ENCODE assay signal across 17 cellular contexts in the genomic region with DNA sequence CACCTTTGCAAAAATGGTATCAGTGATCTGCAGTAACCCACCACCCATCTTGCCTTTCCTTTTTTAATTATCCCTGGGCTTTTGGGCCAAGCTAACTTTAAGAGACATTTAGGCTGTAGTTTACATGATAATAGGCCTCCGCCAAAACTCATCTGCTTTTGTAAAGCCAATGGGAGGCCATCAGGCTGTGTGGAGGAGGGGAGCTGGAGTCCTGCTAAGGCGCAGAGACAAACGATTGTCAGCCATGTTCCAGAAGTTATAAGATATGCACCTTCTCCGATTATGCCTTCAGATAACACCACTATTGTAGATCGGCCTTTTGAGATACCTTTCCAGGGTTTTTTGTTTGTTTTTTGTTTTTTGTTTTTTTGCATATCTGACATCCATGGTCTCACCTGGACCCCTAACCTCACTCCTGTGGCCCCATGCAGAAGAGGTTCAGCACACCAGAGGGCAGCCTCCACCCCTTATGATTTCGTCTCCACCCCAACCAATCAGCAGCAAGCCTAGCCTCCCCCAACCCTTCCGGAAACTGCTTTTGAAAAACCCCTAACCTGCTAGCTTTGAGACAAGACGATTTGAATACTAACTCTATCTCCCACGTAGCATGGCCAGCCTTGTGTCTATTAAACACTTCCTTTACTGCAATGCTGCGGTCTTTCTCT.
DNase-seq lines count a peak whose midpoint lies in the region; ATAC-seq and TF ChIP-seq lines count a peak whose summit lies in the region.
"Had no signal": no experiment of that assay in that cellular context is flagged by ENCODE, and none has a peak within 500 bp of the region (broad histone marks: within the 10 kb centered on the region; RNA-seq: fewer than 3 reads in every experiment).

No MANE protein-coding gene starts in this region.

- dilution Hi-C loops in mammary epithelial cell (cut with HindIII; ENCODE audit: low sequenced_read_pairs), result no loop called here

- H3K27ac ChIP-seq in HUES6 (ENCODE audit: low read depth, low read length), result peak overlapping the region; percentile 82
- peak overlapping the region; percentile 9 for H3K27ac ChIP-seq in iPS-18a (ENCODE audit: low read length)
- H3K27ac ChIP-seq in mammary epithelial cell (ENCODE audit: insufficient read depth, low read depth, low read length), result no peak overlapping the region
- H3K27ac ChIP-seq: BLaER1 had no signal

- peak overlapping the region; percentile 37 for H3K4me3 ChIP-seq in HUES6 (ENCODE audit: low read depth, low read length)
- H3K4me3 ChIP-seq in iPS-18a (ENCODE audit: low read length), result peak overlapping the region; percentile 11
- no peak overlapping the region for H3K4me3 ChIP-seq in mammary epithelial cell (replicated peaks in 1 of 3; ENCODE audit: insufficient read depth in 1 of 3, low read depth in 2 of 3, low read length in 3 of 3)
- H3K4me3 ChIP-seq: BLaER1 had no signal

- peaks cover 47% of the 10 kb centered on the region for H3K9me3 Mint-ChIP-seq in WTC11

- TF ChIP-seq CTCF in WTC11 (IDR thresholded peaks at IDR 0.05), result no peak
- no peak for TF ChIP-seq CTCF in mammary epithelial cell (conservative IDR thresholded peaks at IDR 0.05 in 1 of 2, IDR thresholded peaks at IDR 0.05 in 1 of 2; ENCODE audit: extremely low read depth in 1 of 2, insufficient read depth in 1 of 2, low read depth in 1 of 2, low read length in 2 of 2)

- in situ Hi-C loops in mammary epithelial cell (cut with MboI; ENCODE audit: low sequenced_read_pairs in 2 of 2), result no loop called here

- peaks cover 11% of the 10 kb centered on the region for H3K9me3 ChIP-seq in ES-I3 (ENCODE audit: control insufficient read depth, insufficient read depth, low read length)
- H3K9me3 ChIP-seq in HUES6 (ENCODE audit: control insufficient read depth, insufficient read depth, low read depth, low read length), result peaks cover 25% of the 10 kb centered on the region
- H3K9me3 ChIP-seq in iPS-18a (ENCODE audit: control insufficient read depth, low read depth, low read length), result peaks cover 4% of the 10 kb centered on the region
- H3K9me3 ChIP-seq in mammary epithelial cell (replicated peaks; ENCODE audit: insufficient read depth, low read length), result no peaks in the 10 kb centered on the region

- CTCF ChIA-PET in WTC11 (lab: Charles Lee) (interaction anchor here (0.6 to 2.1 kb wide), 10 partner anchors 10 to 193 kb away, joined by 3 to 21 read pairs (median 4); no protein-coding TSS in a partner anchor), mammary epithelial cell (lab: Charles Lee; ENCODE audit: low non-redundant PET) (no interaction called here)

- no peaks in the 10 kb centered on the region for H4K20me1 ChIP-seq in mammary epithelial cell (ENCODE audit: insufficient read depth, low read length)
- H4K20me1 ChIP-seq: BLaER1 had no signal

- H3K4me2 ChIP-seq in mammary epithelial cell (ENCODE audit: insufficient read depth, low read depth, low read length), result no peak overlapping the region
- H3K4me2 ChIP-seq: BLaER1 had no signal

- 74% methylated on average over 9 of the region's 10 CpGs for WGBS in mammary epithelial cell (ENCODE audit: low coverage, missing lambda C conversion rate)

- H3K4me1 ChIP-seq in ES-I3 (ENCODE audit: insufficient read depth, low read length) (peaks cover 15% of the 10 kb centered on the region), HUES6 (ENCODE audit: control insufficient read depth, insufficient read depth, low read length) (peaks cover 20% of the 10 kb centered on the region), iPS-18a (ENCODE audit: control insufficient read depth, low read depth, low read length) (peaks cover 22% of the 10 kb centered on the region), mammary epithelial cell (ENCODE audit: insufficient read depth, low read length) (no peaks in the 10 kb centered on the region)
- H3K4me1 ChIP-seq: BLaER1 had no signal

- H3K27me3 ChIP-seq in HUES6 (ENCODE audit: control insufficient read depth, insufficient read depth, low read length) (no peaks in the 10 kb centered on the region), iPS-18a (ENCODE audit: control insufficient read depth, insufficient read depth, low read length) (no peaks in the 10 kb centered on the region), mammary epithelial cell (ENCODE audit: insufficient read depth, low read length) (no peaks in the 10 kb centered on the region)
- H3K27me3 ChIP-seq: BLaER1 had no signal

- BruUV-seq in mammary epithelial cell (replicated peaks; lab: Mats Ljungman, UMichigan), result no TSS peak

- peaks cover 27% of the 10 kb centered on the region for H3K36me3 Mint-ChIP-seq in WTC11

- H3K36me3 ChIP-seq in ES-I3 (ENCODE audit: insufficient read depth, low read length) (no peaks in the 10 kb centered on the region), HUES6 (ENCODE audit: control insufficient read depth, insufficient read depth, low read length) (no peaks in the 10 kb centered on the region), iPS-18a (ENCODE audit: control insufficient read depth, low read depth, low read length) (no peaks in the 10 kb centered on the region), mammary epithelial cell (ENCODE audit: insufficient read depth, low read length) (no peaks in the 10 kb centered on the region)
- H3K36me3 ChIP-seq: BLaER1 had no signal

- H3K27ac Mint-ChIP-seq in WTC11, result peak overlapping the region; percentile 61

- H3K4me1 Mint-ChIP-seq in WTC11, result peaks cover 52% of the 10 kb centered on the region

- peak overlapping the region; percentile 4; the same call in 1 of the 2 replicates for H3K4me3 Mint-ChIP-seq in WTC11

- peaks cover 8% of the 10 kb centered on the region for H3K27me3 Mint-ChIP-seq in WTC11 (ENCODE audit: low read depth)

- DNase-seq in WTC11 (ENCODE audit: low spot score), result peak; percentile 44
- no peak for DNase-seq in MV-4-11 (lab: John Stamatoyannopoulos, UW)
- DNase-seq in mammary epithelial cell, result no peak
- no peak for DNase-seq in DMS53 (lab: John Stamatoyannopoulos, UW)
- DNase-seq: DND-41, GF-D8, NCI-H1417, NCI-H1930, NCI-H446, NCI-H69 had no signal

- intact Hi-C loops in mammary epithelial cell (cut with micrococcal nuclease), result no loop called here

- H3K9ac ChIP-seq in ES-I3 (ENCODE audit: low read depth, low read length) (peak overlapping the region; percentile 24; the same call in 1 of the 2 replicates), HUES6 (ENCODE audit: low read length) (peak overlapping the region; percentile 56), iPS-18a (ENCODE audit: low read length) (no peak overlapping the region), mammary epithelial cell (ENCODE audit: insufficient read depth, low read length) (no peak overlapping the region)
- H3K9ac ChIP-seq: BLaER1 had no signal

- no peak overlapping the region for H2AFZ ChIP-seq in mammary epithelial cell (ENCODE audit: low read depth, low read length)

- peak; percentile 92 for ATAC-seq in WTC11
- no peak for ATAC-seq in GM19395 (IDR thresholded peaks at IDR 0.05; ENCODE audit: unreplicated experiment)
- ATAC-seq: Panc1, Right ventricle myocardium inferior had no signal

- POLR2A ChIA-PET in WTC11 (lab: Charles Lee), result no interaction called here

- no peaks in the 10 kb centered on the region for H3K79me2 ChIP-seq in mammary epithelial cell (ENCODE audit: insufficient read depth, low read length)

TF ChIP-seq in WTC11, 78 proteins besides CTCF, POLR2A, EP300 and RAD21:
- TF ChIP-seq USF1 (CRISPR knock-in tag; IDR thresholded peaks at IDR 0.05), result no peak
- 0 out of 2 replicates have a peak, but pooled peaks have one; percentile 41 for TF ChIP-seq MYBL2 (CRISPR knock-in tag; IDR thresholded peaks at IDR 0.05)
- no peak for TF ChIP-seq ZNF425 (CRISPR knock-in tag; conservative IDR thresholded peaks at IDR 0.05)
- TF ChIP-seq, protein P1, sequence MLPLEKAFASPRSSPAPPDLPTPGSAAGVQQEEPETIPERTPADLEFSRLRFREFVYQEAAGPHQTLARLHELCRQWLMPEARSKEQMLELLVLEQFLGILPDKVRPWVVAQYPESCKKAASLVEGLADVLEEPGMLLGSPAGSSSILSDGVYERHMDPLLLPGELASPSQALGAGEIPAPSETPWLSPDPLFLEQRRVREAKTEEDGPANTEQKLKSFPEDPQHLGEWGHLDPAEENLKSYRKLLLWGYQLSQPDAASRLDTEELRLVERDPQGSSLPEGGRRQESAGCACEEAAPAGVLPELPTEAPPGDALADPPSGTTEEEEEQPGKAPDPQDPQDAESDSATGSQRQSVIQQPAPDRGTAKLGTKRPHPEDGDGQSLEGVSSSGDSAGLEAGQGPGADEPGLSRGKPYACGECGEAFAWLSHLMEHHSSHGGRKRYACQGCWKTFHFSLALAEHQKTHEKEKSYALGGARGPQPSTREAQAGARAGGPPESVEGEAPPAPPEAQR (CRISPR knock-in tag; IDR thresholded peaks at IDR 0.05), result no peak
- TF ChIP-seq ATF1 (CRISPR knock-in tag; IDR thresholded peaks at IDR 0.05), result no peak
- TF ChIP-seq ZNF317 (CRISPR knock-in tag; IDR thresholded peaks at IDR 0.05; ENCODE audit: borderline replicate concordance, low read depth), result no peak

Comparison
In these comparisons a context has a peak if more than half of its experiments do, and no peak if none do; other contexts are left out.
1. H3K9ac ChIP-seq: peak in ES-I3 (single experiment) and HUES6 (single experiment); none in iPS-18a (single experiment) and mammary epithelial cell (single experiment).
2. H3K4me3 ChIP-seq: peak in HUES6 (single experiment) and iPS-18a (single experiment); none in mammary epithelial cell (0 of 3).